ENCODE assay signal across 19 cellular contexts in the genomic region with DNA sequence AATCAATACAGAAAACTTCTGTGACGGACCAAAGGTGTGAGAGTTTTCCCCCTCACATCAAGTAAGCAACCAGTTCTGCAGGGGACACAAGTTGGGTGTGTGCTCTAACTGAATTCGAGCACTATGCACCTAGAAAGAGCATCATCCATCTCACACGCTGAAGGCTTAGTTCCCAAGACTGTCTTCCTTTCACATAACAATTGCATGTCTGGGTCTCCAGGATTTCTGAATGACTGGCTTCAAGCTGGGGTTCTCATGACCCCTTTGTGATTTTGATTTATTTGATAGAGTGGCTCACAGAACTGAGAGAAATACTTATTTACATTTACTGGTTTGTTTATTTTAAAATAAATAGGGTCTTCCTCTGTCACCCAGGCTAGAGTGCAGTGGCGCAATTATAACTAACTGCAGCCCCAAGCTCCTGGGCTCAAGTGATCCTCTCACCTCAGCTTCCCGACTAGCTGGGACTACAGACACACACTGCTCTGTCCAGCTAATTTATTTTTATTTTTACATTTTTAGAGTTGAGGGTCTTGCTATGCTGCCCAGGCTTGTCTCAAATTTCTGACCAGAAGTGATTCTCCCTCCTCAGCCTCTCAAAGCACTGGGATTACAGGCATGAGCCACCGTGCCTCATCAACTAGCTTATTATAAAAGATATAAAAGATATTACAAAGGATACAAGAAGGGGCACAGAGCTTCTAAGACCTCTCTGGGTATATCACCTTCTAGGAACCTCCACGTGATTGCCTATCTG.
DNase-seq lines count a peak whose midpoint lies in the region; ATAC-seq, FAIRE-seq and TF ChIP-seq lines count a peak whose summit lies in the region.
"Had no signal": no experiment of that assay in that cellular context is flagged by ENCODE, and none has a peak within 500 bp of the region (broad histone marks: within the 10 kb centered on the region; RNA-seq: fewer than 3 reads in every experiment).

No MANE protein-coding gene starts in this region.

- H3K9me3 Mint-ChIP-seq in GM23338 = peaks cover 22% of the 10 kb centered on the region
- peaks cover 0 to 6% of the 10 kb centered on the region in 2 donors for H3K9me3 Mint-ChIP-seq in stimulated activated naive CD8-positive, alpha-beta T cell treated with anti-CD3 and anti-CD28 coated beads, Interleukin-15, amount 100 ng/mL, for 72 hours

- no peak overlapping the region for H3K23ac ChIP-seq in H1 (ENCODE audit: insufficient read length)

- no peak overlapping the region for H3K4me3 Mint-ChIP-seq in GM23338
- no peak overlapping the region for H3K4me3 Mint-ChIP-seq in stimulated activated naive CD8-positive, alpha-beta T cell treated with anti-CD3 and anti-CD28 coated beads, Interleukin-15, amount 100 ng/mL, for 72 hours
- H3K4me3 Mint-ChIP-seq: CD14-positive monocyte; CD4-positive, alpha-beta memory T cell; HFFc6 had no signal

- POLR2A ChIA-PET in H1 (lab: Charles Lee; ENCODE audit: partially characterized antibody) = no interaction called here

- no peaks in the 10 kb centered on the region for H4K20me1 ChIP-seq in GM23338 (replicated peaks; ENCODE audit: insufficient read depth)
- no peaks in the 10 kb centered on the region for H4K20me1 ChIP-seq in H1 (replicated peaks in 1 of 2; ENCODE audit: control insufficient read depth in 1 of 2, insufficient read depth in 2 of 2, low read length in 2 of 2)
- H4K20me1 ChIP-seq: BLaER1 had no signal

- no peak for TF ChIP-seq CTCF in GM23338 (conservative IDR thresholded peaks at IDR 0.05; ENCODE audit: low read depth in 2 of 2)
- TF ChIP-seq CTCF in H1 (IDR thresholded peaks at IDR 0.05; ENCODE audit: control extremely low read depth in 1 of 3, insufficient read depth in 1 of 3, low read depth in 1 of 3, low read length in 3 of 3) = no peak
- no peak for TF ChIP-seq CTCF in GM13977 (IDR thresholded peaks at IDR 0.05; ENCODE audit: extremely low read depth, insufficient read depth, missing control alignments)

- no peak overlapping the region for H2BK20ac ChIP-seq in H1 (ENCODE audit: low read length)

- in situ Hi-C loops in GM13977 (cut with MboI; ENCODE audit: low pct_unique_long_range_greater_than_20kb, low sequenced_read_pairs, unreplicated experiment) = no loop called here

- no peak overlapping the region for H4K8ac ChIP-seq in H1 (ENCODE audit: extremely low read depth, insufficient read depth, low read length)

- H2AFZ ChIP-seq in GM23338 = no peak overlapping the region
- H2AFZ ChIP-seq in H1 (ENCODE audit: low read length) = no peak overlapping the region

- H3K9ac ChIP-seq in HUES48 (ENCODE audit: low read depth, low read length) (no peak overlapping the region), H1 (replicated peaks in 1 of 4; ENCODE audit: extremely low read depth in 1 of 4, low read depth in 3 of 4, low read length in 3 of 4) (no peak overlapping the region)
- H3K9ac ChIP-seq: BLaER1 had no signal

- no peak overlapping the region for H3K27ac Mint-ChIP-seq in GM23338
- no peak overlapping the region for H3K27ac Mint-ChIP-seq in stimulated activated naive CD8-positive, alpha-beta T cell treated with anti-CD3 and anti-CD28 coated beads, Interleukin-15, amount 100 ng/mL, for 72 hours
- H3K27ac Mint-ChIP-seq: CD14-positive monocyte; CD4-positive, alpha-beta memory T cell; HFFc6 had no signal

- 58% methylated on average over 7 of the region's 7 CpGs; no CpG with 5 or more reads in 1 of the 2 experiments for WGBS in H1 (ENCODE audit: extremely low coverage in 1 of 2, insufficient coverage in 1 of 2, insufficient read length in 1 of 2, insufficient replicate concordance in 2 of 2, low coverage in 1 of 2, low lambda C conversion rate in 2 of 2, missing lambda C conversion rate in 1 of 2), 2 experiments

- H4K91ac ChIP-seq in H1 (replicated peaks; ENCODE audit: insufficient read length, low read length) = no peak overlapping the region

- no peaks in the 10 kb centered on the region for H3F3A ChIP-seq in GM23338 (replicated peaks; ENCODE audit: low read depth)

- FAIRE-seq in H1 (lab: Jason Lieb, UNC) = peak; percentile 13
- FAIRE-seq: GM12892, HTR-8/SVneo had no signal

- TF ChIP-seq POLR2A in H1 (IDR thresholded peaks at IDR 0.05; ENCODE audit: control extremely low read depth in 1 of 2, low read depth in 2 of 2, low read length in 2 of 2) = no peak

- no peak overlapping the region for H3K56ac ChIP-seq in H1 (replicated peaks; ENCODE audit: insufficient read length, low read depth, low read length)

- H2BK120ac ChIP-seq in H1 (replicated peaks; ENCODE audit: low read depth, low read length) = no peak overlapping the region

- H3K18ac ChIP-seq in H1 (ENCODE audit: extremely low read depth, low read length) = no peak overlapping the region; the same call in 1 of the 2 replicates

- DNase-seq in GM23338 (ENCODE audit: low spot score) = peak; percentile 69
- DNase-seq in H1 (ENCODE audit: low read depth in 1 of 2, low spot score in 2 of 2) = peak in 1 of 2 experiments; percentile 10
- peak; percentile 46 for DNase-seq in iPS-NIHi11 (ENCODE audit: low spot score)
- no peak for DNase-seq in stimulated activated naive CD8-positive, alpha-beta T cell treated with anti-CD3 and anti-CD28 coated beads, Interleukin-15, amount 100 ng/mL, for 72 hours
- no peak for DNase-seq in GM13977 (ENCODE audit: low spot score)
- DNase-seq in left colon = no peak
- DNase-seq: 8988T; CD4-positive, alpha-beta memory T cell; DMS153; DMS79; GDM1; GOT3; HFFc6 had no signal

- H3K79me1 ChIP-seq in H1 (ENCODE audit: low read depth, low read length) = no peaks in the 10 kb centered on the region

- H2BK15ac ChIP-seq in H1 (ENCODE audit: low read length) = no peak overlapping the region

- H3K27me3 Mint-ChIP-seq in GM23338 (ENCODE audit: insufficient read depth, low read depth, poor library complexity) = peaks cover 5% of the 10 kb centered on the region
- no peaks in the 10 kb centered on the region for H3K27me3 Mint-ChIP-seq in stimulated activated naive CD8-positive, alpha-beta T cell treated with anti-CD3 and anti-CD28 coated beads, Interleukin-15, amount 100 ng/mL, for 72 hours
- H3K27me3 Mint-ChIP-seq: CD4-positive, alpha-beta memory T cell had no signal

- H3K14ac ChIP-seq in H1 (ENCODE audit: insufficient read length) = no peak overlapping the region

- no peak overlapping the region for H2BK12ac ChIP-seq in H1 (ENCODE audit: low read depth, low read length)

- H3K4me2 ChIP-seq in GM23338 (no peak overlapping the region), H1 (ENCODE audit: insufficient read depth in 1 of 2, low read depth in 2 of 2, low read length in 2 of 2) (peak overlapping the region; percentile 22 to 28; a peak in 3 of 4 replicates)
- H3K4me2 ChIP-seq: BLaER1 had no signal

- H2BK5ac ChIP-seq in H1 (ENCODE audit: low read depth, low read length) = no peak overlapping the region; the same call in 1 of the 2 replicates

- CTCF ChIA-PET in H1 (lab: Charles Lee; ENCODE audit: partially characterized antibody) = interaction anchor here (0.9 to 1.3 kb wide), 2 partner anchors 39 to 262 kb away, joined by 4 to 5 read pairs; no protein-coding TSS in a partner anchor

- H3K36me3 Mint-ChIP-seq in GM23338 (ENCODE audit: low read depth) = peaks cover 18% of the 10 kb centered on the region; the same call in 2 of the 3 replicates
- H3K36me3 Mint-ChIP-seq: CD14-positive monocyte; CD4-positive, alpha-beta memory T cell had no signal

- no peak overlapping the region for H3K4me3 ChIP-seq in GM23338
- no peak overlapping the region for H3K4me3 ChIP-seq in HUES48 (ENCODE audit: low read depth, low read length)
- H3K4me3 ChIP-seq in H1 (ENCODE audit: extremely low read depth in 1 of 4, insufficient read depth in 2 of 4, low read depth in 3 of 4, low read length in 4 of 4) = no peak overlapping the region
- H3K4me3 ChIP-seq: BLaER1 had no signal

- H3K27ac ChIP-seq in GM23338 (ENCODE audit: low read depth) = peak overlapping the region; percentile 41
- H3K27ac ChIP-seq in HUES48 (ENCODE audit: low read depth, low read length) = peak overlapping the region; percentile 93
- H3K27ac ChIP-seq in H1 (ENCODE audit: low read depth, low read length) = no peak overlapping the region
- H3K27ac ChIP-seq: BLaER1 had no signal

- no peaks in the 10 kb centered on the region; the same call in 1 of the 2 replicates for H3K23me2 ChIP-seq in H1 (ENCODE audit: low read depth, low read length)

- ATAC-seq in GM23338 (peak; percentile 97), left colon (no peak)
- ATAC-seq in stimulated activated naive CD8-positive, alpha-beta T cell treated with anti-CD3 and anti-CD28 coated beads, Interleukin-15, amount 100 ng/mL, for 72 hours = no peak
- ATAC-seq: HCT116 had no signal

- H3K79me2 ChIP-seq in GM23338 (replicated peaks; ENCODE audit: insufficient read depth) (no peaks in the 10 kb centered on the region), H1 (ENCODE audit: control insufficient read depth in 1 of 2, insufficient read depth in 2 of 2, low read length in 2 of 2) (no peaks in the 10 kb centered on the region)

- H2AK5ac ChIP-seq in H1 (ENCODE audit: low read depth, low read length) = no peak overlapping the region

- H3K4me1 Mint-ChIP-seq in GM23338 = peaks cover 5% of the 10 kb centered on the region
- no peaks in the 10 kb centered on the region for H3K4me1 Mint-ChIP-seq in stimulated activated naive CD8-positive, alpha-beta T cell treated with anti-CD3 and anti-CD28 coated beads, Interleukin-15, amount 100 ng/mL, for 72 hours
- H3K4me1 Mint-ChIP-seq: CD14-positive monocyte; CD4-positive, alpha-beta memory T cell had no signal

- no peak overlapping the region for H4K5ac ChIP-seq in H1 (ENCODE audit: insufficient read length, low read depth, low read length)

- H3K9me3 ChIP-seq in HUES48 (ENCODE audit: control insufficient read depth, insufficient read depth, low read length) = peaks cover 16% of the 10 kb centered on the region
- H3K9me3 ChIP-seq in H1 (ENCODE audit: insufficient read depth in 2 of 2, low read depth in 1 of 2, low read length in 1 of 2) = peaks cover 6 to 7% of the 10 kb centered on the region in 2 experiments; a peak in 1 of 4 replicates
- H3K9me3 ChIP-seq: BLaER1 had no signal

- H3K27me3 ChIP-seq in GM23338 (ENCODE audit: insufficient read depth) = no peaks in the 10 kb centered on the region
- H3K27me3 ChIP-seq in HUES48 (ENCODE audit: control insufficient read depth, insufficient read depth, low read length) = no peaks in the 10 kb centered on the region
- no peaks in the 10 kb centered on the region for H3K27me3 ChIP-seq in H1 (replicated peaks in 1 of 4; ENCODE audit: control insufficient read depth in 3 of 4, extremely low read depth in 1 of 4, insufficient read depth in 3 of 4, low read length in 3 of 4)
- H3K27me3 ChIP-seq: BLaER1 had no signal

- no peak for TF ChIP-seq EP300 in H1 (IDR thresholded peaks at IDR 0.05; ENCODE audit: borderline replicate concordance in 1 of 2, low read depth in 2 of 2, low read length in 2 of 2)

- H3K9me2 ChIP-seq in GM23338 (ENCODE audit: insufficient read depth) = no peaks in the 10 kb centered on the region

- H3K36me3 ChIP-seq in GM23338 (ENCODE audit: insufficient read depth) (no peaks in the 10 kb centered on the region), HUES48 (ENCODE audit: control insufficient read depth, insufficient read depth, low read length) (no peaks in the 10 kb centered on the region), H1 (ENCODE audit: control insufficient read depth in 2 of 4, insufficient read depth in 4 of 4, low read length in 3 of 4) (peaks cover 0 to 5% (median 0%) of the 10 kb centered on the region in 4 experiments; a peak in 1 of 8 replicates)
- H3K36me3 ChIP-seq: BLaER1 had no signal

- H3K4ac ChIP-seq in H1 (replicated peaks; ENCODE audit: insufficient read length, low read depth, low read length) = no peak overlapping the region

- intact Hi-C loops in left colon (cut with DNase I, micrococcal nuclease) = no loop called here

- peaks cover 6% of the 10 kb centered on the region; the same call in 1 of the 2 replicates for H3K4me1 ChIP-seq in GM23338 (ENCODE audit: insufficient read depth)
- 0 out of 2 replicates have a peak, but pooled peaks cover 2% of the 10 kb centered on the region for H3K4me1 ChIP-seq in HUES48 (ENCODE audit: control insufficient read depth, insufficient read depth, low read length)
- peaks cover 0 to 5% (median 1%) of the 10 kb centered on the region in 4 experiments; a peak in 3 of 7 replicates for H3K4me1 ChIP-seq in H1 (replicated peaks in 1 of 4; ENCODE audit: control insufficient read depth in 3 of 4, insufficient read depth in 4 of 4, low read length in 3 of 4)
- H3K4me1 ChIP-seq: BLaER1 had no signal

- TF ChIP-seq RAD21 in H1 (IDR thresholded peaks at IDR 0.05 in 1 of 2, conservative IDR thresholded peaks at IDR 0.05 in 1 of 2; ENCODE audit: low read depth in 2 of 2, low read length in 2 of 2) = no peak

Comparison
In these comparisons a context has a peak if more than half of its experiments do, and no peak if none do; other contexts are left out.
1. DNase-seq: peak in GM23338 (single experiment) and iPS-NIHi11 (single experiment); none in stimulated activated naive CD8-positive, alpha-beta T cell treated with anti-CD3 and anti-CD28 coated beads, Interleukin-15, amount 100 ng/mL, for 72 hours (0 of 2), GM13977 (single experiment) and left colon (0 of 2).